Comparison of ENCODE assay signal across 6 cellular contexts in genomic region chr3:99515891-99516290, GRCh38.
"Had no signal": no experiment of that assay in that cellular context is flagged by ENCODE, and none has a peak within 500 bp of the region (broad histone marks: within the 10 kb centered on the region; RNA-seq: fewer than 3 reads in every experiment).

No MANE protein-coding gene starts in this region.

- H3K9me3 ChIP-seq: HAP-1 had no signal

- H3K4me3 ChIP-seq: GM23248, HAP-1 had no signal

- H3K27ac ChIP-seq: GM23248, HL-60 had no signal

- H3K4me1 ChIP-seq: HAP-1 had no signal

- H3K36me3 ChIP-seq: HAP-1 had no signal

- DNase-seq: GM23248, GOT3, H7, HFFc6 had no signal
